Comparison of ENCODE assay signal across 8 cellular contexts in the genomic region with DNA sequence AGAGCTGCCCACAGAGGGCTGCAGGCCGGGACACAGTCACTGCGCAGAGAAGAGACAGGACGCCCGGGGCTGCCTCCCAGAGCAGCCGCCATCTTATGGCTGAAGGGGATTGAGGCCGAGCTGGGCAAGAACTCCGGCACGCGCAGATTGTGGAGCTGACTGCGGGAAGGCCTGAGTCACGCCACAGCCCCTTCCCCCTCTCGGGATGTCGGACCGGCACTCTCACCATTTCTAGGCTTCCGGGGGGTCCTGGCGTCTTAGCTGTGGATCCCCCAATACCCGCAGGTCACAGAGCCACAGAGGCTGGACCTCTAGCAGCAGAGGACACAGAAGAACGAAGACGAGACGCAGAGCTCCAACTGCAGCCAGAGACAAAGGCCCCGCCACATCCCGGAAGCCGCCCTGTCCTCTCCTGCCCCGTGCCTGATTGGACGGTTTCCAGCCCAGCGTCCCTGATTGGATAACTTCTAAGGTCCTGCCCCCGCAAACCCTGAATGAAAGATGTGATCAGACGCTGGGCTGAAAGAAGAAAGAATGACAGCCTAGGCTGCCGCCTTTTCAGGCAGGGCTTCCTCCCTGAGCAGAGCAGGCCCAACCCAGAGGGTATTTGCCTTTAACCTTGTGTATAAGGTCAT. TPM values are rescaled to one million over a fixed set of nuclear protein-coding genes. Genes with fewer than 3 reads are reported as not detected.
DNase-seq lines count a peak whose midpoint lies in the region; ATAC-seq and TF ChIP-seq lines count a peak whose summit lies in the region.

Gene ZNF43, minus strand, starts transcription at position 373 of the 635 bp plus-strand sequence. Its CDS starts 144 bp downstream, at position 229.

- H3K9me3 Mint-ChIP-seq in activated T-helper 2 cell treated with anti-CD3 and anti-CD28 coated beads, Interferon-gamma antibody, Interleukin-2, Interleukin-4, amounts not matched to agents 10 μg/mL and 5 μg/mL and 100 μg/mL, durations not matched to agents 14 hours and 24 hours and 36 hours: peaks cover 32% of the 10 kb centered on the region
- H3K9me3 Mint-ChIP-seq in naive B cell: peaks cover 0 to 7% (median 2%) of the 10 kb centered on the region in 7 donors
- no peaks in the 10 kb centered on the region for H3K9me3 Mint-ChIP-seq in stimulated activated effector memory CD8-positive, alpha-beta T cell treated with anti-CD3 and anti-CD28 coated beads, Interleukin-12 subunit alpha, Interleukin-12 subunit beta, amount 100 ng/mL, for 72 hours

- H3K27ac ChIP-seq in fibroblast of lung (ENCODE audit: insufficient read depth, low read length): peak within 1 kb of the TSS; percentile 87

- no peaks in the 10 kb centered on the region for H4K20me1 ChIP-seq in fibroblast of lung (ENCODE audit: control insufficient read depth, extremely low read depth, insufficient read depth, low read length)

- peak within 1 kb of the TSS; percentile 94 for H3K4me3 Mint-ChIP-seq in activated T-helper 2 cell treated with anti-CD3 and anti-CD28 coated beads, Interferon-gamma antibody, Interleukin-2, Interleukin-4, amounts not matched to agents 10 μg/mL and 5 μg/mL and 100 μg/mL, durations not matched to agents 14 hours and 24 hours and 36 hours (ENCODE audit: low read depth)
- H3K4me3 Mint-ChIP-seq in naive B cell: peak within 1 kb of the TSS; percentile 98 to 100 (median 99)
- H3K4me3 Mint-ChIP-seq in stimulated activated effector memory CD8-positive, alpha-beta T cell treated with anti-CD3 and anti-CD28 coated beads, Interleukin-12 subunit alpha, Interleukin-12 subunit beta, amount 100 ng/mL, for 72 hours: peak within 1 kb of the TSS; percentile 99

- peaks cover 3% of the 10 kb centered on the region for H3K79me2 ChIP-seq in fibroblast of lung (ENCODE audit: control insufficient read depth, insufficient read depth, low read length)

- H3K27me3 ChIP-seq in BJ (ENCODE audit: control insufficient read depth, insufficient read depth, low read length) (no peaks in the 10 kb centered on the region), fibroblast of lung (ENCODE audit: control insufficient read depth, insufficient read depth, low read length) (no peaks in the 10 kb centered on the region)

- H3K9me3 ChIP-seq in fibroblast of lung (ENCODE audit: control insufficient read depth, insufficient read depth, low read depth, low read length): no peaks in the 10 kb centered on the region

- H3K4me1 Mint-ChIP-seq in activated T-helper 2 cell treated with anti-CD3 and anti-CD28 coated beads, Interferon-gamma antibody, Interleukin-2, Interleukin-4, amounts not matched to agents 10 μg/mL and 5 μg/mL and 100 μg/mL, durations not matched to agents 14 hours and 24 hours and 36 hours (ENCODE audit: low read depth): peaks cover 11% of the 10 kb centered on the region
- peaks cover 13 to 36% (median 24%) of the 10 kb centered on the region in 3 donors for H3K4me1 Mint-ChIP-seq in naive B cell
- peaks cover 23% of the 10 kb centered on the region for H3K4me1 Mint-ChIP-seq in stimulated activated effector memory CD8-positive, alpha-beta T cell treated with anti-CD3 and anti-CD28 coated beads, Interleukin-12 subunit alpha, Interleukin-12 subunit beta, amount 100 ng/mL, for 72 hours

- no peak for TF ChIP-seq CTCF in BJ (IDR thresholded peaks at IDR 0.05; ENCODE audit: insufficient read depth, low read depth, low read length)
- no peak for TF ChIP-seq CTCF in fibroblast of lung (conservative IDR thresholded peaks at IDR 0.05 in 1 of 2, IDR thresholded peaks at IDR 0.05 in 1 of 2; ENCODE audit: low read depth in 1 of 2, low read length in 2 of 2)

- peak within 1 kb of the TSS; percentile 56 for H2AFZ ChIP-seq in fibroblast of lung (ENCODE audit: low read length)

- DNase-seq in BJ (ENCODE audit: low read depth) (peak; percentile 61), fibroblast of lung (ENCODE audit: low read depth in 2 of 2) (peak; percentile 94 to 96), naive B cell (peak; percentile 88)
- DNase-seq in activated T-helper 2 cell treated with anti-CD3 and anti-CD28 coated beads, Interferon-gamma antibody, Interleukin-2, Interleukin-4, amounts not matched to agents 10 μg/mL and 5 μg/mL and 100 μg/mL, durations not matched to agents 14 hours and 24 hours and 36 hours (ENCODE audit: low spot score): peak; percentile 89
- DNase-seq in stimulated activated effector memory CD8-positive, alpha-beta T cell treated with anti-CD3 and anti-CD28 coated beads, Interleukin-12 subunit alpha, Interleukin-12 subunit beta, amount 100 ng/mL, for 72 hours (ENCODE audit: low spot score in 2 of 2): peak; percentile 78 to 94

- H3K4me3 ChIP-seq in BJ (ENCODE audit: low read depth, low read length) (peak within 1 kb of the TSS; percentile 76), fibroblast of lung (replicated peaks in 1 of 4; ENCODE audit: control extremely low read depth in 1 of 4, insufficient read depth in 1 of 4, low read depth in 3 of 4, low read length in 4 of 4) (peak within 1 kb of the TSS; percentile 74 to 87 (median 82))

- H3K36me3 ChIP-seq in BJ (ENCODE audit: control insufficient read depth, insufficient read depth, low read length) (no peaks in the 10 kb centered on the region; the same call in 1 of the 2 replicates), fibroblast of lung (ENCODE audit: control insufficient read depth, insufficient read depth, low read length) (peaks cover 5% of the 10 kb centered on the region)

- intact Hi-C loops in activated T-helper 2 cell treated with anti-CD3 and anti-CD28 coated beads, Interferon-gamma antibody, Interleukin-2, Interleukin-4, amounts not matched to agents 10 μg/mL and 5 μg/mL and 100 μg/mL, durations not matched to agents 14 hours and 24 hours and 36 hours (cut with micrococcal nuclease): loop anchor here (1.0 to 10.0 kb wide), 4 partner anchors 16 to 511 kb away; partner anchors contain the start of genes ZNF100, ZNF429 and ZNF708

- peaks cover 2% of the 10 kb centered on the region for H3K4me1 ChIP-seq in fibroblast of lung (ENCODE audit: control insufficient read depth, extremely low read depth, insufficient read depth, low read length)

- POLR2A ChIA-PET in BJ (lab: Charles Lee): interaction anchor here (0.6 kb wide), 1 partner anchor 9 kb away, joined by 6 read pairs; no protein-coding TSS in a partner anchor

- no peaks in the 10 kb centered on the region for H3K27me3 Mint-ChIP-seq in activated T-helper 2 cell treated with anti-CD3 and anti-CD28 coated beads, Interferon-gamma antibody, Interleukin-2, Interleukin-4, amounts not matched to agents 10 μg/mL and 5 μg/mL and 100 μg/mL, durations not matched to agents 14 hours and 24 hours and 36 hours (ENCODE audit: low read depth)
- H3K27me3 Mint-ChIP-seq in naive B cell: no peaks in the 10 kb centered on the region

- H3K36me3 Mint-ChIP-seq in activated T-helper 2 cell treated with anti-CD3 and anti-CD28 coated beads, Interferon-gamma antibody, Interleukin-2, Interleukin-4, amounts not matched to agents 10 μg/mL and 5 μg/mL and 100 μg/mL, durations not matched to agents 14 hours and 24 hours and 36 hours (ENCODE audit: low read depth): peaks cover 75% of the 10 kb centered on the region
- peaks cover 4 to 7% of the 10 kb centered on the region in 2 donors for H3K36me3 Mint-ChIP-seq in naive B cell
- peaks cover 64% of the 10 kb centered on the region for H3K36me3 Mint-ChIP-seq in stimulated activated effector memory CD8-positive, alpha-beta T cell treated with anti-CD3 and anti-CD28 coated beads, Interleukin-12 subunit alpha, Interleukin-12 subunit beta, amount 100 ng/mL, for 72 hours

- H3K4me2 ChIP-seq in fibroblast of lung (ENCODE audit: extremely low read depth, insufficient read depth, low read length): peak within 1 kb of the TSS; percentile 65

- H3K9ac ChIP-seq in fibroblast of lung (ENCODE audit: insufficient read depth, low read length): peak within 1 kb of the TSS; percentile 68

- CTCF ChIA-PET in BJ (lab: Yijun Ruan, JAX): interaction anchor here (0.6 to 1.6 kb wide), 2 partner anchors 16 to 69 kb away, joined by 3 to 5 read pairs; partner anchors contain the start of gene ZNF100

- ATAC-seq in GM19324 (IDR thresholded peaks at IDR 0.05; ENCODE audit: low FRiP score, unreplicated experiment) (peak; percentile 97), HG03521 (IDR thresholded peaks at IDR 0.05; ENCODE audit: unreplicated experiment) (peak; percentile 90), naive B cell (ENCODE audit: low read depth in 2 of 2) (peak; percentile 97 to 98)
- ATAC-seq in stimulated activated effector memory CD8-positive, alpha-beta T cell treated with anti-CD3 and anti-CD28 coated beads, Interleukin-12 subunit alpha, Interleukin-12 subunit beta, amount 100 ng/mL, for 72 hours: peak; percentile 98

- peak within 1 kb of the TSS; percentile 98 for H3K27ac Mint-ChIP-seq in activated T-helper 2 cell treated with anti-CD3 and anti-CD28 coated beads, Interferon-gamma antibody, Interleukin-2, Interleukin-4, amounts not matched to agents 10 μg/mL and 5 μg/mL and 100 μg/mL, durations not matched to agents 14 hours and 24 hours and 36 hours
- H3K27ac Mint-ChIP-seq in naive B cell: peak within 1 kb of the TSS; percentile 86 to 100 (median 98)
- H3K27ac Mint-ChIP-seq in stimulated activated effector memory CD8-positive, alpha-beta T cell treated with anti-CD3 and anti-CD28 coated beads, Interleukin-12 subunit alpha, Interleukin-12 subunit beta, amount 100 ng/mL, for 72 hours: peak within 1 kb of the TSS; percentile 99

TF ChIP-seq in PFSK-1, 5 proteins besides CTCF, POLR2A, EP300 and RAD21 (continues in another document):
- TF ChIP-seq TAF1 (IDR thresholded peaks at IDR 0.05; ENCODE audit: borderline replicate concordance, insufficient read depth, low read length): peak; percentile 93

RNA-seq across cellular contexts. Expression of gene ZNF43, which starts in this region (rescaled TPM):
- polyA plus RNA-seq in BJ (2011; rRNA removed): 1.8 and 3.4 TPM in 2 replicates
- 7.0 and 9.6 TPM in 2 replicates for polyA minus RNA-seq in BJ (2011; rRNA and poly(A)+ RNA removed)
- 1.2 TPM for polyA plus RNA-seq in PFSK-1 (2012; ENCODE audit: insufficient read length, low read depth)
- total RNA-seq in activated T-helper 2 cell treated with anti-CD3 and anti-CD28 coated beads, Interferon-gamma antibody, Interleukin-2, Interleukin-4, amounts not matched to agents 10 μg/mL and 5 μg/mL and 100 μg/mL, durations not matched to agents 14 hours and 24 hours and 36 hours: 33.5 and 34.9 TPM in 2 replicates
- total RNA-seq in fibroblast of lung: 3.1 and 4.3 TPM in 2 replicates
- polyA plus RNA-seq in fibroblast of lung: 4.7 and 7.0 TPM in 2 replicates
- polyA plus RNA-seq in fibroblast of lung (2012): 2.7 and 3.8 TPM in 2 replicates
- polyA minus RNA-seq in fibroblast of lung (ENCODE audit: low replicate concordance): 4.9 and 6.0 TPM in 2 replicates
- polyA plus RNA-seq in naive B cell (ENCODE audit: low read depth in 6 of 6): 10 to 100 TPM; 14.3 to 34.3 (median 27.2) TPM

Comparison
In these comparisons a context has a peak if more than half of its experiments do, and no peak if none do; other contexts are left out.
1. Peak in every context shown above with its lines: DNase-seq, ATAC-seq, H3K4me3 ChIP-seq and H3K27ac ChIP-seq.